14 cellular contexts compared by ENCODE assay signal in the genomic region with DNA sequence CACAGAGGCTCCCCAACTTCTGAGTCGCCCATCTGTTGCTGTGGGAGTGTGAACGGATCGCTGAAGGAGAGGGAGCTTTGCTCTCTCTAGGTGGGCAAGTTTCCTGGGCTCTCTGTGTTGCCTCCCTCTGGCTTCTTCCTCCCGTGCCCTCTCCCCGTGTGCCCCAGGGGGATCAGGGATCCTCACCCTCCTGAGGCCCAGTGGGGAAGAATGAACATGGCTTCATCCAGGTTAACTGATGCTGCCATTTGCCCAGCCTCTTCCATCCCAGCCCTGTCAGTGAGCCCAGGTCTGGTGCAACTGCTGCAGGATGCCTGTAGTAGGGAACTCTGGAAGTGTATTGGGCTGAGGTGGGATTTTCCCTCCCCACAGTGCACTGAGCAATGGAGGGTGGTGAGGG.
DNase-seq lines count a peak whose midpoint lies in the region; ATAC-seq and TF ChIP-seq lines count a peak whose summit lies in the region.
"Had no signal": no experiment of that assay in that cellular context is flagged by ENCODE, and none has a peak within 500 bp of the region (broad histone marks: within the 10 kb centered on the region; RNA-seq: fewer than 3 reads in every experiment).

No MANE protein-coding gene starts in this region.

- no peaks in the 10 kb centered on the region for H3K27me3 Mint-ChIP-seq in stimulated activated naive CD8-positive, alpha-beta T cell treated with anti-CD3 and anti-CD28 coated beads, Interleukin-15, Interleukin-2, amounts not matched to agents 100 ng/mL and 50 ng/mL, for 24 hours
- no peaks in the 10 kb centered on the region for H3K27me3 Mint-ChIP-seq in central memory CD8-positive, alpha-beta T cell

- no peak for TF ChIP-seq CTCF in RWPE1 (conservative IDR thresholded peaks at IDR 0.05; ENCODE audit: low read depth)

- H3K4me1 Mint-ChIP-seq in stimulated activated naive CD8-positive, alpha-beta T cell treated with anti-CD3 and anti-CD28 coated beads, Interleukin-15, Interleukin-2, amounts not matched to agents 100 ng/mL and 50 ng/mL, for 24 hours (ENCODE audit: low read depth), result peaks cover 59% of the 10 kb centered on the region
- peaks cover 36% of the 10 kb centered on the region for H3K4me1 Mint-ChIP-seq in central memory CD8-positive, alpha-beta T cell

- ATAC-seq in stimulated activated naive CD8-positive, alpha-beta T cell treated with anti-CD3 and anti-CD28 coated beads, Interleukin-15, Interleukin-2, amounts not matched to agents 100 U/mL and 50 U/mL, for 24 hours, result no peak
- no peak for ATAC-seq in central memory CD8-positive, alpha-beta T cell (replicated peaks; ENCODE audit: extremely low read depth, poor library complexity, severe bottlenecking)
- ATAC-seq in HG03108 (IDR thresholded peaks at IDR 0.05; ENCODE audit: unreplicated experiment), result no peak
- ATAC-seq in GM18867 (IDR thresholded peaks at IDR 0.05; ENCODE audit: unreplicated experiment), result no peak

- POLR2A ChIA-PET in RWPE1 (lab: Yijun Ruan, JAX; ENCODE audit: low non-redundant PET), result no interaction called here

- H3K36me3 Mint-ChIP-seq in stimulated activated naive CD8-positive, alpha-beta T cell treated with anti-CD3 and anti-CD28 coated beads, Interleukin-15, Interleukin-2, amounts not matched to agents 100 ng/mL and 50 ng/mL, for 24 hours (ENCODE audit: low read depth), result peaks cover 63% of the 10 kb centered on the region
- H3K36me3 Mint-ChIP-seq in central memory CD8-positive, alpha-beta T cell (ENCODE audit: insufficient read depth), result peaks cover 15% of the 10 kb centered on the region

- no peak for DNase-seq in stimulated activated naive CD8-positive, alpha-beta T cell treated with anti-CD3 and anti-CD28 coated beads, Interleukin-15, Interleukin-2, amounts not matched to agents 100 U/mL and 50 U/mL, for 24 hours
- DNase-seq in RWPE1 (ENCODE audit: low spot score) (no peak), medulla oblongata (ENCODE audit: extremely low spot score) (no peak)
- DNase-seq in central memory CD8-positive, alpha-beta T cell (ENCODE audit: low spot score in 2 of 2), result no peak
- DNase-seq: NCI-H1105 treated with DMSO at 0.1 percent for 48 hours, NCI-H2107, NCI-H526 treated with DMSO at 0.1 percent for 48 hours, occipital lobe, OCI-M1 had no signal

- H3K27ac Mint-ChIP-seq in stimulated activated naive CD8-positive, alpha-beta T cell treated with anti-CD3 and anti-CD28 coated beads, Interleukin-15, Interleukin-2, amounts not matched to agents 100 ng/mL and 50 ng/mL, for 24 hours, result peak overlapping the region; percentile 74
- peak overlapping the region; percentile 85 for H3K27ac Mint-ChIP-seq in central memory CD8-positive, alpha-beta T cell (ENCODE audit: low read depth)

- H3K9me3 Mint-ChIP-seq in stimulated activated naive CD8-positive, alpha-beta T cell treated with anti-CD3 and anti-CD28 coated beads, Interleukin-15, Interleukin-2, amounts not matched to agents 100 ng/mL and 50 ng/mL, for 24 hours, result no peaks in the 10 kb centered on the region
- no peaks in the 10 kb centered on the region for H3K9me3 Mint-ChIP-seq in central memory CD8-positive, alpha-beta T cell

- no peak overlapping the region for H3K4me3 Mint-ChIP-seq in stimulated activated naive CD8-positive, alpha-beta T cell treated with anti-CD3 and anti-CD28 coated beads, Interleukin-15, Interleukin-2, amounts not matched to agents 100 ng/mL and 50 ng/mL, for 24 hours
- H3K4me3 Mint-ChIP-seq in central memory CD8-positive, alpha-beta T cell, result no peak overlapping the region

- peak overlapping the region; percentile 15 for H3K27ac ChIP-seq in RWPE1
- H3K27ac ChIP-seq: thoracic aorta, VCaP had no signal

- CTCF ChIA-PET in RWPE1 (lab: Yijun Ruan, JAX), result interaction anchor here (0.7 to 2.7 kb wide), 3 partner anchors 12 to 359 kb away, joined by 3 to 12 read pairs (median 5); a partner anchor contains a TSS
